ENCODE assay signal across 8 cellular contexts in the genomic region with DNA sequence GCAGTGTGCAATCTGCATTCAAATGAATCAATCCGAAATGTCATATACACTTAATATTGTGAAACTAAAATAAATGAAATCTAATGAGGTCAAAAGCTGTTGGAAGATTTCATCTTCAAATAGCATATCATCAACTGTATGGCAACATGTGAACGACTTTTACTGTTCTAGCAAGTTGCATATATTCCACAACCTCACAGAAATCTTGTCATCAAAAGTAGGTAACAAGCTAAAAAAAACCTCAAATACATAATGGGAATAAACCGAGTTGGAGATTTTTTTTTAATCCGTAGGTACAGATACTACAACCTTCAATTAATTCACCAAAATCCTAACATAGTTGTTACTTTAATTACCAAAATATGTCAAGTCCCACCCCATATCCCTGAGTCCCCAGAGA. TPM values are rescaled to one million over a fixed set of nuclear protein-coding genes. Genes with fewer than 3 reads are reported as not detected.
DNase-seq lines count a peak whose midpoint lies in the region; ATAC-seq and TF ChIP-seq lines count a peak whose summit lies in the region.

No MANE protein-coding gene starts in this region.

- H3K9me3 ChIP-seq in left lung (no peaks in the 10 kb centered on the region), transverse colon (no peaks in the 10 kb centered on the region)

- TF ChIP-seq POLR2A in transverse colon (IDR thresholded peaks at IDR 0.05), result no peak

- no peak for ATAC-seq in left lung

- intact Hi-C loops in activated naive CD4-positive, alpha-beta T cell treated with anti-CD3 and anti-CD28 coated beads for 36 hours (cut with micrococcal nuclease), result loop anchor here (1.0 to 5.0 kb wide), 8 partner anchors 83 to 890 kb away; partner anchors contain the start of genes DNAJC25, FKBP15, KIAA1958 and PTGR1
- intact Hi-C loops in left lung (cut with DNase I) (no loop called here), transverse colon (cut with DNase I; ENCODE audit: low total_unique reads) (no loop called here)

- peaks cover 37% of the 10 kb centered on the region for H3K4me1 Mint-ChIP-seq in activated naive CD4-positive, alpha-beta T cell treated with anti-CD3 and anti-CD28 coated beads for 36 hours (ENCODE audit: low read depth)
- H3K4me1 Mint-ChIP-seq in activated naive CD8-positive, alpha-beta T cell (ENCODE audit: low read depth), result peaks cover 52% of the 10 kb centered on the region

- H3K27ac ChIP-seq in left lung (peak overlapping the region; percentile 100), transverse colon (peak overlapping the region; percentile 94 to 100 (median 99))

- 6 to 11% methylated on average over 4 of the region's 4 CpGs for WGBS in transverse colon (ENCODE audit: low coverage in 1 of 2), 2 donors

- H3K4me3 Mint-ChIP-seq in activated naive CD4-positive, alpha-beta T cell treated with anti-CD3 and anti-CD28 coated beads for 36 hours, result peak overlapping the region; percentile 86
- peak overlapping the region; percentile 98 for H3K4me3 Mint-ChIP-seq in activated naive CD8-positive, alpha-beta T cell

- no peak for TF ChIP-seq EP300 in transverse colon (IDR thresholded peaks at IDR 0.05; ENCODE audit: low read depth)

- CTCF ChIA-PET in activated naive CD4-positive, alpha-beta T cell treated with anti-CD3 and anti-CD28 coated beads for 36 hours (lab: Charles Lee), result interaction anchor here (1.0 to 2.0 kb wide), 4 partner anchors 12 to 417 kb away, joined by 3 to 7 read pairs (median 4); no protein-coding TSS in a partner anchor

- no peak for DNase-seq in activated naive CD4-positive, alpha-beta T cell treated with anti-CD3 and anti-CD28 coated beads for 36 hours
- DNase-seq in activated naive CD4-positive, alpha-beta T cell (lab: John Stamatoyannopoulos, UW), result no peak
- no peak for DNase-seq in left lung
- DNase-seq in transverse colon, result no peak
- no peak for DNase-seq in retina
- DNase-seq in DMS153 (lab: John Stamatoyannopoulos, UW), result no peak
- no peak for DNase-seq in H4 (ENCODE audit: low spot score)

- H3K27ac Mint-ChIP-seq in activated naive CD4-positive, alpha-beta T cell treated with anti-CD3 and anti-CD28 coated beads for 36 hours, result peak overlapping the region; percentile 89
- H3K27ac Mint-ChIP-seq in activated naive CD8-positive, alpha-beta T cell, result peak overlapping the region; percentile 97

- no peaks in the 10 kb centered on the region for H3K27me3 Mint-ChIP-seq in activated naive CD4-positive, alpha-beta T cell treated with anti-CD3 and anti-CD28 coated beads for 36 hours (ENCODE audit: low read depth)
- H3K27me3 Mint-ChIP-seq in activated naive CD8-positive, alpha-beta T cell, result no peaks in the 10 kb centered on the region

- H3K36me3 ChIP-seq in left lung (no peaks in the 10 kb centered on the region), transverse colon (no peaks in the 10 kb centered on the region)

- H3K9me3 Mint-ChIP-seq in activated naive CD4-positive, alpha-beta T cell treated with anti-CD3 and anti-CD28 coated beads for 36 hours, result no peaks in the 10 kb centered on the region
- H3K9me3 Mint-ChIP-seq in activated naive CD8-positive, alpha-beta T cell (ENCODE audit: low read depth), result no peaks in the 10 kb centered on the region

- H3K4me1 ChIP-seq in left lung, result peaks cover 9 to 52% of the 10 kb centered on the region in 2 donors
- H3K4me1 ChIP-seq in transverse colon, result peaks cover 2 to 65% (median 30%) of the 10 kb centered on the region in 4 donors

- in situ Hi-C loops in transverse colon (cut with MboI; ENCODE audit: low pct_ligation_motif_present in 1 of 4, low pct_unique_long_range_greater_than_20kb in 1 of 4, low sequenced_read_pairs in 3 of 4), result no loop called here

- H3K36me3 Mint-ChIP-seq in activated naive CD4-positive, alpha-beta T cell treated with anti-CD3 and anti-CD28 coated beads for 36 hours (ENCODE audit: low read depth), result no peaks in the 10 kb centered on the region
- H3K36me3 Mint-ChIP-seq in activated naive CD8-positive, alpha-beta T cell, result no peaks in the 10 kb centered on the region

- TF ChIP-seq CTCF in left lung (IDR thresholded peaks at IDR 0.05), result no peak
- TF ChIP-seq CTCF in transverse colon (IDR thresholded peaks at IDR 0.05), result no peak

- H3K27me3 ChIP-seq in left lung, result no peaks in the 10 kb centered on the region
- H3K27me3 ChIP-seq in transverse colon, result no peaks in the 10 kb centered on the region

- H3K4me3 ChIP-seq in left lung, result peak overlapping the region; percentile 89 to 93
- peak overlapping the region; percentile 70 to 98 (median 88) for H3K4me3 ChIP-seq in transverse colon

RNA-seq across cellular contexts. Expression of gene PTBP3, which starts 1.1 kb away (rescaled TPM):
- total RNA-seq in activated naive CD4-positive, alpha-beta T cell treated with anti-CD3 and anti-CD28 coated beads for 36 hours, result 10 to 100 TPM; 87.8 to 92.6 TPM
- total RNA-seq in left lung (10 to 100 TPM; 70.9 to 97.0 TPM), transverse colon (10 to 100 TPM; 25.3 to 96.9 (median 54.7) TPM)
- total RNA-seq in H4 (2014; rRNA removed; shearing (Covaris generic)), result 21.0 and 30.8 TPM in 2 replicates

RNA-seq across cellular contexts. Expression of gene HSDL2, which starts 47.6 kb away (rescaled TPM):
- 10 to 100 TPM; 25.9 to 28.5 TPM for total RNA-seq in activated naive CD4-positive, alpha-beta T cell treated with anti-CD3 and anti-CD28 coated beads for 36 hours
- total RNA-seq in left lung, result 10 to 100 TPM; 40.3 to 52.8 TPM
- 10 to 100 TPM; 24.9 to 46.4 (median 28.8) TPM for total RNA-seq in transverse colon
- 37.2 and 45.6 TPM in 2 replicates for total RNA-seq in H4 (2014; rRNA removed; shearing (Covaris generic))
